In the genomic region with DNA sequence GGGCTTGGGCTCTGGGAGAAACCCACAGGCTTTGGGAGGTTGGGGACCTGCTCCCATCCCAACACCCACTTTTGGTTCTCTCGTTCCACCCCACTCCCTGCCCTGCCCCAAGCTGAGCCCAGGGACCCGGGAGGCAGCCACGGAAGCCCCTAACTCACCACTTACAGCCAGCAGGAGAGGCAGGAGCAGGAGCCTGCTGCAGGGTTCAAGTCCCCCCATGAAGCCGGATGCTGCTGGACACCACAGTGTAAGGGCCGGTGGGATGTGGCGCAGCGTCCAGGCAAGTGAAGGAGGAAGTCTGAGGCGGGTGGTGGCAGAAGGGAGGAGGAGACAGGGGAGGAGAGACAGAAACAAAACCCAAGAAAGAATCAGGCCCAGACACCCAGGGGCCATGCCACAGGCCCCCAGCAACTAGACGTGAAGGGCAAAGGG, we compare ENCODE assay signal across 10 cellular contexts. TPM values are rescaled to one million over a fixed set of nuclear protein-coding genes. Genes with fewer than 3 reads are reported as not detected.
A peak's percentile ranks its signal among the peaks of the same experiment; 100 is the strongest.
DNase-seq lines count a peak whose midpoint lies in the region; ATAC-seq, FAIRE-seq and TF ChIP-seq lines count a peak whose summit lies in the region.
"Had no signal": no experiment of that assay in that cellular context is flagged by ENCODE, and none has a peak within 500 bp of the region (broad histone marks: within the 10 kb centered on the region; RNA-seq: fewer than 3 reads in every experiment).

Gene TYROBP, minus strand, starts transcription at position 286 of the 432 bp plus-strand sequence. Its CDS starts 67 bp downstream, at position 219.

- POLR2A ChIA-PET in activated CD4-positive, alpha-beta T cell treated with anti-CD3 and anti-CD28 coated beads for 36 hours (lab: Charles Lee), result no interaction called here

- 59 to 69% (median 65%) methylated on average over 9 of the region's 9 CpGs for WGBS in adrenal gland, 4 donors
- 77 to 78% methylated on average over 9 of the region's 9 CpGs for WGBS in testis, 2 donors

- peaks cover 3% of the 10 kb centered on the region for H3K36me3 Mint-ChIP-seq in activated CD4-positive, alpha-beta T cell treated with anti-CD3 and anti-CD28 coated beads for 36 hours (ENCODE audit: low read depth)

- TF ChIP-seq CTCF in adrenal gland (IDR thresholded peaks at IDR 0.05) (no peak), testis (IDR thresholded peaks at IDR 0.05) (no peak)

- H3K4me3 Mint-ChIP-seq in activated CD4-positive, alpha-beta T cell treated with anti-CD3 and anti-CD28 coated beads for 36 hours, result no peak within 1 kb of the TSS

- H3K4me3 ChIP-seq in adrenal gland, result peak within 1 kb of the TSS in 1 of 4 donors; percentile 20
- peak within 1 kb of the TSS in 1 of 2 donors; percentile 9 for H3K4me3 ChIP-seq in testis
- H3K4me3 ChIP-seq: A549 had no signal

- ATAC-seq in activated CD4-positive, alpha-beta T cell treated with anti-CD3 and anti-CD28 coated beads for 36 hours, result no peak

- peak within 1 kb of the TSS; percentile 18 for H3K27ac Mint-ChIP-seq in activated CD4-positive, alpha-beta T cell treated with anti-CD3 and anti-CD28 coated beads for 36 hours

- CTCF ChIA-PET in activated CD4-positive, alpha-beta T cell treated with anti-CD3 and anti-CD28 coated beads for 36 hours (lab: Charles Lee), result no interaction called here

- no peak for FAIRE-seq in H54 (lab: Jason Lieb, UNC)
- FAIRE-seq: A549 had no signal

- H3K4me1 Mint-ChIP-seq in activated CD4-positive, alpha-beta T cell treated with anti-CD3 and anti-CD28 coated beads for 36 hours, result peaks cover 40% of the 10 kb centered on the region

- H3K9me3 ChIP-seq in adrenal gland (replicated peaks in 1 of 3), result no peaks in the 10 kb centered on the region
- H3K9me3 ChIP-seq in testis, result no peaks in the 10 kb centered on the region
- H3K9me3 ChIP-seq: A549 had no signal

- H3K36me3 ChIP-seq in adrenal gland (replicated peaks in 1 of 2) (no peaks in the 10 kb centered on the region), testis (ENCODE audit: low read depth, missing control alignments) (no peaks in the 10 kb centered on the region)

- intact Hi-C loops in activated CD4-positive, alpha-beta T cell treated with anti-CD3 and anti-CD28 coated beads for 36 hours (cut with DNase I, micrococcal nuclease), result no loop called here
- intact Hi-C loops in adrenal gland (cut with DNase I) (no loop called here), testis (cut with DNase I; ENCODE audit: low total_unique reads) (no loop called here)

- no peaks in the 10 kb centered on the region for H3K9me3 Mint-ChIP-seq in activated CD4-positive, alpha-beta T cell treated with anti-CD3 and anti-CD28 coated beads for 36 hours (ENCODE audit: low read depth)

- DNase-seq in activated CD4-positive, alpha-beta T cell treated with anti-CD3 and anti-CD28 coated beads for 36 hours, result no peak
- DNase-seq in activated CD4-positive, alpha-beta T cell treated with anti-CD3 and anti-CD28 coated beads, Interleukin-2, amount 50 U/mL, for 48 hours, result no peak
- DNase-seq in adrenal gland (peak in 3 of 7 donors; percentile 37 to 41 (median 40)), medulla oblongata (ENCODE audit: extremely low spot score) (peak; percentile 54), testis (no peak), inferior parietal cortex (ENCODE audit: extremely low spot score) (no peak), H54 (ENCODE audit: insufficient read length, low spot score) (no peak), DMS 273 (lab: John Stamatoyannopoulos, UW; ENCODE audit: unreplicated experiment) (no peak)
- DNase-seq: NCI-H2081 had no signal

- H3K27ac ChIP-seq in adrenal gland (peak within 1 kb of the TSS; percentile 3 to 89 (median 59)), testis (peak within 1 kb of the TSS in 1 of 2 donors; percentile 41)

- TF ChIP-seq POLR2A in adrenal gland (IDR thresholded peaks at IDR 0.05) (peak in 1 of 2 donors; percentile 23), testis (IDR thresholded peaks at IDR 0.05) (no peak), H54 (IDR thresholded peaks at IDR 0.05; ENCODE audit: low read depth, low read length) (no peak)

- H3K27me3 ChIP-seq in adrenal gland (no peaks in the 10 kb centered on the region), testis (no peaks in the 10 kb centered on the region)

- H3K4me1 ChIP-seq in adrenal gland (replicated peaks in 1 of 2), result no peaks in the 10 kb centered on the region
- H3K4me1 ChIP-seq in testis, result no peaks in the 10 kb centered on the region

- no peaks in the 10 kb centered on the region for H3K27me3 Mint-ChIP-seq in activated CD4-positive, alpha-beta T cell treated with anti-CD3 and anti-CD28 coated beads for 36 hours

RNA-seq across cellular contexts. Expression of gene TYROBP, which starts in this region (rescaled TPM):
- not detected for total RNA-seq in activated CD4-positive, alpha-beta T cell treated with anti-CD3 and anti-CD28 coated beads for 36 hours
- total RNA-seq in adrenal gland (100 to 1,000 TPM in 7 of 8 donors, 10 to 100 TPM in 1; 63.9 to 323 (median 163) TPM), testis (10 to 100 TPM in 1 of 2 donors, 1 to 10 TPM in 1; 2.9 to 21.7 TPM)
- polyA plus RNA-seq in adrenal gland (100 to 1,000 TPM in 2 of 3 donors, 10 to 100 TPM in 1; 83.9 to 291 (median 290) TPM), testis (ENCODE audit: insufficient read depth, low read depth, low replicate concordance) (77.5 TPM)
